In the genomic region with DNA sequence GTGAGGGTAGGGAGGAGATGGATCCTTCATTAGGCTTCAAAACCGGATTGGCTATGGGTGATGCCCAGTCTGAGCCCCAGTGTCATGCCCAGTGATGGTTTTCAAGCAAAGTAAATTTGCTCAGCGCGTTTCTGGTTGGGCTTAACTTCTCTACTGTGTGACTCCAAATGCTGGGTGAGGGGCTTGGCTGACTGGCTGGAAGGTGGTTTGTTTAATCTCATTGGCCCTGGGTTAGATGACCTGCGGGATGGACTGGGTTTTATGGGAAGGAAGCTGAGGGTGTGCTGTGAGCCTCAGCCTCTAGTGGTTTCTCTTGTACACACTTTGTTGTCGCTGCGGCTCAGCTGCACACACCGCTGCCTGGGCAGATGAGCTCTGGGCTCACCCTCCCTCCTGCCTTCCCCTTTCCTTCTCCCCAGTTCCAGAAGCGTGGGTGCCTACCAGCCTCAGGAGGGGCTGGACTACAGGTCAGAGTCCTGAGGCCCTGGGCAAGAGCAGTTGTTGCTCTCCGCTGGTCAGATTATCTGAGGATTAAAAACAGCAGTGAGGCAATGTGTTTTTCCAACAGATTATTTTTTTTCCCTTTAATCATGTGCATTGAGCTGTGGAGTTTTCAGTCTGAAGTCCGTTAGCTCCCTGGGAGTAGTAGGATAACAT, we compare ENCODE assay signal across 1 cellular context.
TF ChIP-seq lines count a peak whose summit lies in the region.

No MANE protein-coding gene starts in this region.

TF ChIP-seq in K562, 482 proteins besides CTCF, POLR2A, EP300 and RAD21 (continued from another document):
- TF ChIP-seq, protein P1, sequence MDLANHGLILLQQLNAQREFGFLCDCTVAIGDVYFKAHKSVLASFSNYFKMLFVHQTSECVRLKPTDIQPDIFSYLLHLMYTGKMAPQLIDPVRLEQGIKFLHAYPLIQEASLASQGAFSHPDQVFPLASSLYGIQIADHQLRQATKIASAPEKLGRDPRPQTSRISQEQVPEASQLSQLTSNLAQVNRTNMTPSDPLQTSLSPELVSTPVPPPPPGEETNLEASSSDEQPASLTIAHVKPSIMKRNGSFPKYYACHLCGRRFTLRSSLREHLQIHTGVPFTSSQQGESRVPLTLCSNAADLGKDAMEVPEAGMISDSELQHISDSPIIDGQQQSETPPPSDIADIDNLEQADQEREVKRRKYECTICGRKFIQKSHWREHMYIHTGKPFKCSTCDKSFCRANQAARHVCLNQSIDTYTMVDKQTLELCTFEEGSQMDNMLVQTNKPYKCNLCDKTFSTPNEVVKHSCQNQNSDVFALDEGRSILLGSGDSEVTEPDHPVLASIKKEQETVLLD (IDR thresholded peaks at IDR 0.05) = no peak
- TF ChIP-seq ZNF165 (CRISPR knock-in tag; IDR thresholded peaks at IDR 0.05; ENCODE audit: borderline replicate concordance) (no peak), ADNP (tag; IDR thresholded peaks at IDR 0.05) (no peak), U2AF2 (optimal IDR thresholded peaks at IDR 0.05; ENCODE audit: low read depth, low read length) (no peak), TFAM (CRISPR knock-in tag; conservative IDR thresholded peaks at IDR 0.05) (no peak), ZNF274 (IDR thresholded peaks at IDR 0.05; ENCODE audit: borderline replicate concordance, low read depth, low read length) (no peak), ELF2 (CRISPR knock-in tag; IDR thresholded peaks at IDR 0.05) (no peak)
TF ChIP-seq in K562: peak in this region for 0.
